1 cellular context compared by ENCODE assay signal in the genomic region with DNA sequence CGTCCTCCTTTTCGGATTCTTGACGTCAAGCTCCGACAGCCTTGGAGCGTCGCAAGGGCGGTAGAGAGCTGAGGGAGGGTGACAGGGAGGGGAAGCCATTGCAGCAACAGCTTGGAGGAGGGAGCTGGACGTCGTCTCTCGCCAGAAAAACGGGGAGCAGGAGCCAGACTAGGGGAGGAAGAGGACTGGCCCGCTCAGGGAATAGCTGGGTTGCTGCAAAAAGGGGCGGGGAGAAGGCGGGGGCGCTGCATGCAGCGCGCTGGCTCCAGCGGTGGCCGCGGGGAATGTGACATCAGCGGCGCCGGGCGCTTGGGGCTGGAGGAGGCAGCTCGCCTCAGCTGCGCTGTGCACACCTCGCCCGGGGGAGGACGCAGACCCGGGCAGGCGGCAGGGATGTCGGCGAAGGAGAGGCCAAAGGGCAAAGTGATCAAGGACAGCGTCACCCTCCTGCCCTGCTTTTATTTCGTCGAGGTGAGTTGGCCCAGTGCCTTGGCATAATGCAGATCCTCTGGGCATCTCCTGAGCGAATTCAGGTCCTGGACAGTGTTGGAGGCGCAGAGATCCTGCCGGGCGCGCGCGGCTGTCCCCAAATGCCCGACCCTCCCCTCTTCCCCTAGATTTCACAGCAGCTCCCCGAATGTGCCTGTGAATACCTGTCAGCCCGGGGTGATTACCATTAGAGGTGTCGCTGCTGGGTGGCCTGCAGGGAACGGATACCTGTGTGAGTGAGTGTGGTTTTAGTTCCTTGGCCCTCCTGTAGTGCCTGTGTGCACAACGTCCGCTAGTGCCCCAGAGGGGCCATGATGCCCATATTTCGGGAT.
A peak's percentile ranks its signal among the peaks of the same experiment; 100 is the strongest.
TF ChIP-seq lines count a peak whose summit lies in the region.

Gene PLPPR4, plus strand, starts transcription at position 292 of the 821 bp plus-strand sequence. Its CDS starts 102 bp downstream, at position 394.

TF ChIP-seq in K562, 482 proteins besides CTCF, POLR2A, EP300 and RAD21 (continued from another document):
- TF ChIP-seq, protein P1, sequence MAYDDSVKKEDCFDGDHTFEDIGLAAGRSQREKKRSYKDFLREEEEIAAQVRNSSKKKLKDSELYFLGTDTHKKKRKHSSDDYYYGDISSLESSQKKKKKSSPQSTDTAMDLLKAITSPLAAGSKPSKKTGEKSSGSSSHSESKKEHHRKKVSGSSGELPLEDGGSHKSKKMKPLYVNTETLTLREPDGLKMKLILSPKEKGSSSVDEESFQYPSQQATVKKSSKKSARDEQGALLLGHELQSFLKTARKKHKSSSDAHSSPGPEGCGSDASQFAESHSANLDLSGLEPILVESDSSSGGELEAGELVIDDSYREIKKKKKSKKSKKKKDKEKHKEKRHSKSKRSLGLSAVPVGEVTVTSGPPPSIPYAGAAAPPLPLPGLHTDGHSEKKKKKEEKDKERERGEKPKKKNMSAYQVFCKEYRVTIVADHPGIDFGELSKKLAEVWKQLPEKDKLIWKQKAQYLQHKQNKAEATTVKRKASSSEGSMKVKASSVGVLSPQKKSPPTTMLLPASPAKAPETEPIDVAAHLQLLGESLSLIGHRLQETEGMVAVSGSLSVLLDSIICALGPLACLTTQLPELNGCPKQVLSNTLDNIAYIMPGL (CRISPR knock-in tag; IDR thresholded peaks at IDR 0.05): no peak
- TF ChIP-seq SUPT5H (IDR thresholded peaks at IDR 0.05) (no peak), MAZ (CRISPR knock-in tag; conservative IDR thresholded peaks at IDR 0.05 in 1 of 2, IDR thresholded peaks at IDR 0.05 in 1 of 2) (peak in 1 of 2 experiments; percentile 17; a peak in 1 of 4 replicates), ATF1 (CRISPR knock-in tag; IDR thresholded peaks at IDR 0.05) (no peak), ATF1 (tag; IDR thresholded peaks at IDR 0.05) (peak; percentile 34; the same call in 1 of the 2 replicates), ESRRB (CRISPR knock-in tag; IDR thresholded peaks at IDR 0.05; ENCODE audit: borderline replicate concordance) (no peak), ZNF644 (tag; IDR thresholded peaks at IDR 0.05; ENCODE audit: low read depth) (no peak), NRF1 (conservative IDR thresholded peaks at IDR 0.05 in 1 of 2, IDR thresholded peaks at IDR 0.05 in 1 of 2) (0 out of 4 replicates have a peak, but pooled peaks of 1 of the 2 experiments have one; percentile 10), CEBPB (tag; IDR thresholded peaks at IDR 0.05) (no peak), TRIM24 (IDR thresholded peaks at IDR 0.05) (no peak), MEIS2 (IDR thresholded peaks at IDR 0.05; ENCODE audit: partially characterized antibody) (no peak), EGR1 (conservative IDR thresholded peaks at IDR 0.05) (peak; percentile 33; the same call in 1 of the 2 replicates)
- TF ChIP-seq, protein P2, sequence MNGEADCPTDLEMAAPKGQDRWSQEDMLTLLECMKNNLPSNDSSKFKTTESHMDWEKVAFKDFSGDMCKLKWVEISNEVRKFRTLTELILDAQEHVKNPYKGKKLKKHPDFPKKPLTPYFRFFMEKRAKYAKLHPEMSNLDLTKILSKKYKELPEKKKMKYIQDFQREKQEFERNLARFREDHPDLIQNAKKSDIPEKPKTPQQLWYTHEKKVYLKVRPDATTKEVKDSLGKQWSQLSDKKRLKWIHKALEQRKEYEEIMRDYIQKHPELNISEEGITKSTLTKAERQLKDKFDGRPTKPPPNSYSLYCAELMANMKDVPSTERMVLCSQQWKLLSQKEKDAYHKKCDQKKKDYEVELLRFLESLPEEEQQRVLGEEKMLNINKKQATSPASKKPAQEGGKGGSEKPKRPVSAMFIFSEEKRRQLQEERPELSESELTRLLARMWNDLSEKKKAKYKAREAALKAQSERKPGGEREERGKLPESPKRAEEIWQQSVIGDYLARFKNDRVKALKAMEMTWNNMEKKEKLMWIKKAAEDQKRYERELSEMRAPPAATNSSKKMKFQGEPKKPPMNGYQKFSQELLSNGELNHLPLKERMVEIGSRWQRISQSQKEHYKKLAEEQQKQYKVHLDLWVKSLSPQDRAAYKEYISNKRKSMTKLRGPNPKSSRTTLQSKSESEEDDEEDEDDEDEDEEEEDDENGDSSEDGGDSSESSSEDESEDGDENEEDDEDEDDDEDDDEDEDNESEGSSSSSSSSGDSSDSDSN (IDR thresholded peaks at IDR 0.05; ENCODE audit: borderline replicate concordance in 1 of 2, low read depth in 2 of 2, low read length in 2 of 2): 0 out of 4 replicates have a peak, but pooled peaks of 1 of the 2 experiments have one; percentile 45
